In genomic region chr17:17560167-17560566, GRCh38 we compare ENCODE assay signal across 14 cellular contexts. TPM values are rescaled to one million over a fixed set of nuclear protein-coding genes. Genes with fewer than 3 reads are reported as not detected.
DNase-seq lines count a peak whose midpoint lies in the region; ATAC-seq and TF ChIP-seq lines count a peak whose summit lies in the region.
"Had no signal": no experiment of that assay in that cellular context is flagged by ENCODE, and none has a peak within 500 bp of the region (broad histone marks: within the 10 kb centered on the region; RNA-seq: fewer than 3 reads in every experiment).

No MANE protein-coding gene starts in this region.

- H3K4me2 ChIP-seq in BLaER1 treated with 17β-estradiol and CSF1 and Interleukin-3, amounts not matched to agents 10 nM and 100 nM, result peak overlapping the region in 6 of 11 experiments; percentile 81 to 95 (median 86); a peak in 9 of 22 replicates

- H4K20me1 ChIP-seq in BLaER1 treated with 17β-estradiol and CSF1 and Interleukin-3, amounts not matched to agents 10 nM and 100 nM, result peaks cover 0 to 41% (median 10%) of the 10 kb centered on the region in 11 experiments; a peak in 9 of 22 replicates

- POLR2A ChIA-PET in RWPE1 (lab: Yijun Ruan, JAX; ENCODE audit: low non-redundant PET), result no interaction called here

- H3K36me3 ChIP-seq in BLaER1 treated with 17β-estradiol and CSF1 and Interleukin-3, amounts not matched to agents 10 nM and 100 nM, result no peaks in the 10 kb centered on the region
- H3K36me3 ChIP-seq in right lobe of liver, result no peaks in the 10 kb centered on the region
- peaks cover 0 to 2% (median 0%) of the 10 kb centered on the region in 5 donors for H3K36me3 ChIP-seq in subcutaneous abdominal adipose tissue (ENCODE audit: control insufficient read depth in 5 of 5, insufficient read depth in 5 of 5, low read length in 5 of 5)
- no peaks in the 10 kb centered on the region for H3K36me3 ChIP-seq in tibial artery

- DNase-seq in RWPE1 (ENCODE audit: low spot score) (no peak), right lobe of liver (peak; percentile 81 to 92 (median 90)), tibial artery (no peak), occipital lobe (lab: John Stamatoyannopoulos, UW) (no peak)
- DNase-seq in activated CD4-positive, CD25-positive, alpha-beta regulatory T cell treated with anti-CD3 and anti-CD28 coated beads, Interleukin-2, amount 50 U/mL, for 72 hours, result no peak
- no peak for DNase-seq in activated CD8-positive, alpha-beta memory T cell treated with anti-CD3 and anti-CD28 coated beads, Interleukin-2, amount 50 U/mL, for 48 hours
- DNase-seq: Caco-2; CD8-positive, alpha-beta memory T cell; GF-D8; IMR-90 had no signal

- no peak overlapping the region for H3K4me3 ChIP-seq in BLaER1 treated with 17β-estradiol and CSF1 and Interleukin-3, amounts not matched to agents 10 nM and 100 nM
- H3K4me3 ChIP-seq in right lobe of liver (no peak overlapping the region), subcutaneous abdominal adipose tissue (ENCODE audit: low read depth in 1 of 5, low read length in 5 of 5) (no peak overlapping the region), tibial artery (no peak overlapping the region)

- TF ChIP-seq POLR2A in right lobe of liver (IDR thresholded peaks at IDR 0.05), result peak; percentile 58

- intact Hi-C loops in right lobe of liver (cut with DNase I) (loop anchor here in 1 of 2 donors (5.0 kb wide), 1 partner anchor 33 kb away; no protein-coding TSS in a partner anchor), tibial artery (cut with DNase I; ENCODE audit: low total_unique reads) (no loop called here)

- H3K9ac ChIP-seq in BLaER1 treated with 17β-estradiol and CSF1 and Interleukin-3, amounts not matched to agents 10 nM and 100 nM, result peak overlapping the region in 3 of 11 experiments; percentile 16 to 76 (median 65); a peak in 6 of 22 replicates
- H3K9ac ChIP-seq in subcutaneous abdominal adipose tissue (ENCODE audit: low read length in 5 of 5), result peak overlapping the region in 1 of 5 donors; percentile 35

- H3K27ac ChIP-seq in BLaER1 treated with 17β-estradiol and CSF1 and Interleukin-3, amounts not matched to agents 10 nM and 100 nM, result peak overlapping the region in 7 of 11 experiments; percentile 72 to 87 (median 84); a peak in 12 of 22 replicates
- H3K27ac ChIP-seq in RWPE1 (peak overlapping the region; percentile 76), right lobe of liver (peak overlapping the region; percentile 84 to 94 (median 87)), subcutaneous abdominal adipose tissue (ENCODE audit: low read depth, low read length) (peak overlapping the region; percentile 90), tibial artery (no peak overlapping the region)
- H3K27ac ChIP-seq: HL-60 had no signal

- H3K4me1 ChIP-seq in BLaER1 treated with 17β-estradiol and CSF1 and Interleukin-3, amounts not matched to agents 10 nM and 100 nM, result peaks cover 43 to 100% (median 97%) of the 10 kb centered on the region in 10 experiments
- H3K4me1 ChIP-seq in right lobe of liver (peaks cover 0 to 62% (median 29%) of the 10 kb centered on the region in 4 donors), subcutaneous abdominal adipose tissue (ENCODE audit: control insufficient read depth in 5 of 5, insufficient read depth in 5 of 5, low read length in 5 of 5) (peaks cover 13 to 74% (median 58%) of the 10 kb centered on the region in 5 donors), tibial artery (peaks cover 0 to 5% (median 3%) of the 10 kb centered on the region in 4 donors)
- H3K4me1 ChIP-seq: Caco-2 had no signal

- TF ChIP-seq CTCF in RWPE1 (conservative IDR thresholded peaks at IDR 0.05; ENCODE audit: low read depth) (no peak), right lobe of liver (IDR thresholded peaks at IDR 0.05) (no peak), tibial artery (IDR thresholded peaks at IDR 0.05) (no peak)

- H3K9me3 ChIP-seq in BLaER1 treated with 17β-estradiol and CSF1 and Interleukin-3, amounts not matched to agents 10 nM and 100 nM (replicated peaks in 1 of 11), result no peaks in the 10 kb centered on the region
- H3K9me3 ChIP-seq in right lobe of liver (no peaks in the 10 kb centered on the region), subcutaneous abdominal adipose tissue (ENCODE audit: control insufficient read depth in 5 of 5, low read length in 5 of 5) (no peaks in the 10 kb centered on the region), tibial artery (no peaks in the 10 kb centered on the region)
- H3K9me3 ChIP-seq: Caco-2 had no signal

- no CpG with 5 or more reads among the region's 10 CpGs for WGBS in right lobe of liver (ENCODE audit: insufficient coverage, low coverage, low lambda C conversion rate, missing lambda C conversion rate)

- peak; percentile 56 to 68 (median 64) for ATAC-seq in right lobe of liver
- ATAC-seq: HCT116 had no signal

- H3K27me3 ChIP-seq in BLaER1 treated with 17β-estradiol and CSF1 and Interleukin-3, amounts not matched to agents 10 nM and 100 nM, result peaks cover 0 to 13% (median 0%) of the 10 kb centered on the region in 11 experiments; a peak in 2 of 22 replicates
- no peaks in the 10 kb centered on the region for H3K27me3 ChIP-seq in right lobe of liver
- no peaks in the 10 kb centered on the region for H3K27me3 ChIP-seq in subcutaneous abdominal adipose tissue (ENCODE audit: control insufficient read depth in 5 of 5, insufficient read depth in 4 of 5, low read length in 5 of 5)
- H3K27me3 ChIP-seq in tibial artery, result no peaks in the 10 kb centered on the region

- CTCF ChIA-PET in RWPE1 (lab: Yijun Ruan, JAX), result no interaction called here

RNA-seq across cellular contexts. Expression of gene PEMT, which starts 31.3 kb away (rescaled TPM):
- total RNA-seq in right lobe of liver (100 to 1,000 TPM in 5 of 6 experiments, 10 to 100 TPM in 1; 92.4 to 184 (median 170) TPM), occipital lobe (15.3 TPM)

Comparison
In these comparisons a context has a peak if more than half of its experiments do, and no peak if none do; other contexts are left out.
1. H3K27ac ChIP-seq: peak in BLaER1 treated with 17β-estradiol and CSF1 and Interleukin-3, amounts not matched to agents 10 nM and 100 nM (7 of 11), RWPE1 (single experiment), right lobe of liver (3 of 3) and subcutaneous abdominal adipose tissue (single experiment); none in tibial artery (0 of 2).
2. DNase-seq: peak in right lobe of liver (3 of 3); none in RWPE1 (single experiment), activated CD4-positive, CD25-positive, alpha-beta regulatory T cell treated with anti-CD3 and anti-CD28 coated beads, Interleukin-2, amount 50 U/mL, for 72 hours (single experiment), tibial artery (0 of 2), occipital lobe (single experiment) and activated CD8-positive, alpha-beta memory T cell treated with anti-CD3 and anti-CD28 coated beads, Interleukin-2, amount 50 U/mL, for 48 hours (single experiment).